23 cellular contexts compared by ENCODE assay signal in the genomic region with DNA sequence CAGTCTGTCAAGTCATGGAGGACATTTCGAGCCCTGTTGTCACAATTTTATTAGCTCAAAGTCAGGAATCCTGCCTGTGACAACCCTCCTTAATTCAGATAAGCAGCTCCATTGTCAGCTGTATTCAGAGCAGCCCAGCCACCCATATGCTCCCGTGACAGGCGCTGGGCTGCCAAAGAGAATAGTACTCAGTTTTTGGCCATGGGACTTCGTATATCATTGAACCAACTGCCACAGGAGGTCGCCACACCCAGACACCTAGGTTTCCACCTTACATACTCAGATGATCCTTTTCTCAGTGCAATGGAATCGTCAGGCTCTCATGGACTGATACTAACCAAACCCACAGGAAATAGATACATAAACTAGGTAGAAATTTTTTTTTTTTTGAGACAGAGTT.
"Had no signal": no experiment of that assay in that cellular context is flagged by ENCODE, and none has a peak within 500 bp of the region (broad histone marks: within the 10 kb centered on the region; RNA-seq: fewer than 3 reads in every experiment).

No MANE protein-coding gene starts in this region.

- H3K4me1 Mint-ChIP-seq: memory B cell; naive B cell; nephron; stimulated activated effector memory CD8-positive, alpha-beta T cell treated with anti-CD3 and anti-CD28 coated beads, Interleukin-12 subunit alpha, Interleukin-12 subunit beta, amount 100 ng/mL, for 72 hours had no signal

- H3K27me3 Mint-ChIP-seq: memory B cell; naive B cell; progenitor cell of endocrine pancreas; stimulated activated naive CD8-positive, alpha-beta T cell treated with anti-CD3 and anti-CD28 coated beads, Interleukin-15, Interleukin-2, amounts not matched to agents 100 ng/mL and 50 ng/mL, for 24 hours had no signal

- ATAC-seq: left lobe of liver; lower lobe of right lung; pancreas; right lobe of liver; stimulated activated effector memory CD8-positive, alpha-beta T cell treated with anti-CD3 and anti-CD28 coated beads, Interleukin-12 subunit alpha, Interleukin-12 subunit beta, amount 100 ng/mL, for 72 hours had no signal

- H3K27ac ChIP-seq: colonic mucosa, hepatocyte, lower lobe of right lung, pancreas, right lobe of liver, tibial artery, upper lobe of left lung, uterus had no signal

- H3K9me3 ChIP-seq: colonic mucosa, pancreas, right lobe of liver had no signal

- H3K4me3 Mint-ChIP-seq: memory B cell; nephron; stimulated activated effector memory CD8-positive, alpha-beta T cell treated with anti-CD3 and anti-CD28 coated beads, Interleukin-12 subunit alpha, Interleukin-12 subunit beta, amount 100 ng/mL, for 72 hours; stimulated activated naive CD8-positive, alpha-beta T cell treated with anti-CD3 and anti-CD28 coated beads, Interleukin-15, Interleukin-2, amounts not matched to agents 100 ng/mL and 50 ng/mL, for 24 hours had no signal

- H3K4me1 ChIP-seq: colonic mucosa, lower lobe of right lung, pancreas, right lobe of liver, tibial artery, upper lobe of left lung, uterus had no signal

- H3K27me3 ChIP-seq: colonic mucosa, hepatocyte, pancreas, right lobe of liver, tibial artery, upper lobe of left lung, uterus had no signal

- H3K4me3 ChIP-seq: colonic mucosa, hepatocyte, lower lobe of right lung, pancreas, right lobe of liver, tibial artery, upper lobe of left lung, uterus had no signal

- H2AFZ ChIP-seq: hepatocyte had no signal

- DNase-seq: colonic mucosa; dermis blood vessel endothelial cell; foreskin melanocyte; kidney glomerular epithelial cell; lower lobe of right lung; midbrain; naive B cell; occipital lobe; pancreas; right lobe of liver; stimulated activated CD4-positive, alpha-beta T cell treated with anti-CD3 and anti-CD28 coated beads, Interleukin-4, amount 100 ng/mL, for 1 hour; stimulated activated CD8-positive, alpha-beta memory T cell treated with anti-CD3 and anti-CD28 coated beads, Interleukin-4, amount 100 ng/mL, for 48 hours; tibial artery; upper lobe of left lung; uterus had no signal

- FAIRE-seq: islet of Langerhans, pancreas had no signal

- H3K36me3 ChIP-seq: colonic mucosa, uterus had no signal

- H3K4me2 ChIP-seq: hepatocyte had no signal

- H3K79me2 ChIP-seq: hepatocyte had no signal

- H3K27ac Mint-ChIP-seq: memory B cell; nephron; progenitor cell of endocrine pancreas; stimulated activated effector memory CD8-positive, alpha-beta T cell treated with anti-CD3 and anti-CD28 coated beads, Interleukin-12 subunit alpha, Interleukin-12 subunit beta, amount 100 ng/mL, for 72 hours; stimulated activated naive CD8-positive, alpha-beta T cell treated with anti-CD3 and anti-CD28 coated beads, Interleukin-15, Interleukin-2, amounts not matched to agents 100 ng/mL and 50 ng/mL, for 24 hours had no signal
